In genomic region chr6:56692586-56693245, GRCh38 we compare ENCODE assay signal across 10 cellular contexts. TPM values are rescaled to one million over a fixed set of nuclear protein-coding genes. Genes with fewer than 3 reads are reported as not detected.
A peak's percentile ranks its signal among the peaks of the same experiment; 100 is the strongest.
DNase-seq lines count a peak whose midpoint lies in the region; ATAC-seq, FAIRE-seq and TF ChIP-seq lines count a peak whose summit lies in the region.
"Had no signal": no experiment of that assay in that cellular context is flagged by ENCODE, and none has a peak within 500 bp of the region (broad histone marks: within the 10 kb centered on the region; RNA-seq: fewer than 3 reads in every experiment).

No MANE protein-coding gene starts in this region.

- H3K9me2 ChIP-seq in HCT116 (ENCODE audit: insufficient read depth): no peaks in the 10 kb centered on the region

- H3K4me1 ChIP-seq in HCT116 (ENCODE audit: control insufficient read depth in 1 of 2, insufficient read depth in 2 of 2, low read length in 2 of 2) (peaks cover 38 to 52% of the 10 kb centered on the region in 2 experiments), K562 (replicated peaks in 1 of 2; ENCODE audit: control insufficient read depth in 2 of 2, insufficient read depth in 2 of 2, low read length in 2 of 2) (no peaks in the 10 kb centered on the region), kidney (ENCODE audit: control insufficient read depth in 1 of 2, insufficient read depth in 1 of 2, low read depth in 1 of 2, low read length in 2 of 2) (peaks cover 0 to 2% of the 10 kb centered on the region in 2 donors)

- CTCF ChIA-PET in HCT116 (lab: Charles Lee): interaction anchor here (1.1 kb wide), 1 partner anchor 17 kb away, joined by 3 read pairs; no protein-coding TSS in a partner anchor
- CTCF ChIA-PET in K562 (lab: Yijun Ruan, JAX; ENCODE audit: low intra/inter-chr PET ratio): no interaction called here

- H3K4me2 ChIP-seq in HCT116 (ENCODE audit: low read length): peak overlapping the region; percentile 14; the same call in 1 of the 2 replicates
- no peak overlapping the region for H3K4me2 ChIP-seq in K562 (ENCODE audit: insufficient read depth, low read length)

- TF ChIP-seq CTCF in HCT116 (IDR thresholded peaks at IDR 0.05 in 2 of 3, conservative IDR thresholded peaks at IDR 0.05 in 1 of 3; ENCODE audit: borderline replicate concordance in 1 of 3, insufficient read depth in 1 of 3, low read depth in 2 of 3, low read length in 2 of 3): no peak
- TF ChIP-seq CTCF in K562 (IDR thresholded peaks at IDR 0.05 in 2 of 3, conservative IDR thresholded peaks at IDR 0.05 in 1 of 3; ENCODE audit: insufficient read depth in 2 of 3, low read depth in 1 of 3, low read length in 3 of 3): no peak
- no peak for TF ChIP-seq CTCF in kidney (IDR thresholded peaks at IDR 0.05; ENCODE audit: borderline replicate concordance, extremely low read depth, insufficient read depth)

- no peak for DNase-seq in HCT116 (ENCODE audit: low read depth, low spot score)
- DNase-seq in K562 (ENCODE audit: extremely low read depth in 1 of 4, low spot score in 3 of 4): no peak
- no peak for DNase-seq in kidney
- peak in 2 of 49 donors; percentile 23 to 45 for DNase-seq in substantia nigra (lab: John Stamatoyannopoulos, UW)
- DNase-seq in G401 (ENCODE audit: low spot score): no peak
- DNase-seq: KG1 had no signal

- POLR2A ChIA-PET in HCT116 (lab: Charles Lee): interaction anchor here (1.1 kb wide), 1 partner anchor 21 kb away, joined by 3 read pairs; no protein-coding TSS in a partner anchor
- POLR2A ChIA-PET in K562 (lab: Yijun Ruan, JAX): interaction anchor here (1.0 kb wide), 1 partner anchor 12 kb away, joined by 4 read pairs; no protein-coding TSS in a partner anchor

- no peak overlapping the region for H2AFZ ChIP-seq in HCT116 (ENCODE audit: low read depth, low read length, poor library complexity, severe bottlenecking)
- H2AFZ ChIP-seq in K562 (ENCODE audit: low read depth, low read length): no peak overlapping the region

- H3K36me3 ChIP-seq in HCT116 (ENCODE audit: control insufficient read depth in 1 of 2, insufficient read depth in 2 of 2, low read length in 2 of 2) (0 out of 4 replicates have a peak, but pooled peaks cover 0 to 8% of the 10 kb centered on the region in 2 experiments), K562 (ENCODE audit: control insufficient read depth, insufficient read depth, low read length) (no peaks in the 10 kb centered on the region), kidney (ENCODE audit: control insufficient read depth in 1 of 2, insufficient read depth in 2 of 2, low read length in 2 of 2) (no peaks in the 10 kb centered on the region)

- intact Hi-C loops in HCT116 (cut with micrococcal nuclease) (no loop called here), K562 (cut with micrococcal nuclease) (no loop called here), kidney (cut with DNase I) (loop anchor here (10.0 kb wide), 1 partner anchor 58 kb away; no protein-coding TSS in a partner anchor)

- H3K9ac ChIP-seq in HCT116 (ENCODE audit: low read length) (no peak overlapping the region), K562 (ENCODE audit: insufficient read depth in 1 of 2, low read depth in 2 of 2, low read length in 2 of 2) (no peak overlapping the region), kidney (ENCODE audit: low read length in 2 of 2) (peak overlapping the region in 1 of 2 donors; percentile 4)

- peaks cover 5% of the 10 kb centered on the region; the same call in 1 of the 2 replicates for H3K79me2 ChIP-seq in HCT116 (ENCODE audit: insufficient read depth, low read length)
- no peaks in the 10 kb centered on the region for H3K79me2 ChIP-seq in K562 (ENCODE audit: control insufficient read depth, insufficient read depth, low read length)

- H3K9me3 ChIP-seq in HCT116 (ENCODE audit: control insufficient read depth in 1 of 2, insufficient read depth in 1 of 2, low read depth in 1 of 2, low read length in 2 of 2): no peaks in the 10 kb centered on the region
- no peaks in the 10 kb centered on the region for H3K9me3 ChIP-seq in K562 (replicated peaks; ENCODE audit: control insufficient read depth, insufficient read depth, low read depth, low read length)
- no peaks in the 10 kb centered on the region for H3K9me3 ChIP-seq in kidney (ENCODE audit: control insufficient read depth in 1 of 2, low read length in 2 of 2)

- no peak for TF ChIP-seq EP300 in K562 (IDR thresholded peaks at IDR 0.05; ENCODE audit: low read length)

- no peak overlapping the region for H3K4me3 ChIP-seq in HCT116 (replicated peaks in 1 of 2; ENCODE audit: low read depth in 1 of 2, low read length in 2 of 2)
- H3K4me3 ChIP-seq in K562: no peak overlapping the region
- peak overlapping the region; percentile 53 to 60 for H3K4me3 ChIP-seq in kidney (ENCODE audit: low read length in 2 of 2)

- TF ChIP-seq RAD21 in HCT116 (IDR thresholded peaks at IDR 0.05; ENCODE audit: low read depth) (no peak), K562 (CRISPR knock-in tag; conservative IDR thresholded peaks at IDR 0.05 in 1 of 2, IDR thresholded peaks at IDR 0.05 in 1 of 2) (no peak)

- 39% methylated on average over 5 of the region's 6 CpGs for WGBS in K562 (ENCODE audit: insufficient coverage, low coverage, missing lambda C conversion rate)

- ATAC-seq in HCT116: no peak
- ATAC-seq in K562: no peak
- ATAC-seq in HG03039 (IDR thresholded peaks at IDR 0.05; ENCODE audit: unreplicated experiment): no peak
- ATAC-seq in GM18867 (IDR thresholded peaks at IDR 0.05; ENCODE audit: unreplicated experiment): no peak
- ATAC-seq in GM18873 (IDR thresholded peaks at IDR 0.05; ENCODE audit: low FRiP score, unreplicated experiment): no peak

- RAD21 ChIA-PET in HCT116 (lab: Charles Lee; ENCODE audit: low non-redundant PET in 1 of 2, low total read pairs in 2 of 2, uncharacterized antibody in 2 of 2, unreplicated experiment in 2 of 2): no interaction called here

- H3K27ac ChIP-seq in HCT116 (ENCODE audit: low read depth, low read length): peak overlapping the region; percentile 61; the same call in 1 of the 2 replicates
- no peak overlapping the region for H3K27ac ChIP-seq in K562 (ENCODE audit: extremely low read depth, low read depth, low read length)
- peak overlapping the region; percentile 47 to 79 for H3K27ac ChIP-seq in kidney (ENCODE audit: low read depth in 2 of 2, low read length in 2 of 2)
- H3K27ac ChIP-seq in substantia nigra (ENCODE audit: low read depth, low read length, poor library complexity, severe bottlenecking): peak overlapping the region; percentile 88

- BruUV-seq in HCT116 (replicated peaks; lab: Mats Ljungman, UMichigan) (no TSS peak), K562 (replicated peaks; lab: Mats Ljungman, UMichigan) (no TSS peak)

- in situ Hi-C loops in K562 (cut with MboI) (no loop called here), G401 (cut with HindIII; ENCODE audit: low sequenced_read_pairs) (no loop called here)

- TF ChIP-seq POLR2A in HCT116 (IDR thresholded peaks at IDR 0.05; ENCODE audit: borderline replicate concordance, extremely low read depth, insufficient read depth, insufficient read length): no peak
- no peak for TF ChIP-seq POLR2A in K562 (conservative IDR thresholded peaks at IDR 0.05)

- H3K27me3 ChIP-seq in HCT116 (ENCODE audit: insufficient read depth, low read length) (no peaks in the 10 kb centered on the region), K562 (ENCODE audit: control insufficient read depth in 2 of 2, insufficient read depth in 2 of 2, low read length in 2 of 2) (no peaks in the 10 kb centered on the region)

- no peak for FAIRE-seq in K562 (lab: Jason Lieb, UNC)
- no peak for FAIRE-seq in kidney (lab: Jason Lieb, UNC)
- FAIRE-seq: endometrium had no signal

- no peaks in the 10 kb centered on the region for H4K20me1 ChIP-seq in HCT116 (ENCODE audit: insufficient read depth)
- H4K20me1 ChIP-seq in K562 (replicated peaks; ENCODE audit: control insufficient read depth, insufficient read depth, low read length): no peaks in the 10 kb centered on the region

- no peaks in the 10 kb centered on the region for H3K9me1 ChIP-seq in K562 (ENCODE audit: control insufficient read depth, insufficient read depth, low read length)

TF ChIP-seq in HCT116, 20 proteins besides CTCF, POLR2A, EP300 and RAD21:
- TF ChIP-seq ZNF274 (IDR thresholded peaks at IDR 0.05; ENCODE audit: low read depth, low read length) (no peak), SP1 (IDR thresholded peaks at IDR 0.05; ENCODE audit: low read depth) (no peak), CEBPB (IDR thresholded peaks at IDR 0.05; ENCODE audit: low read depth) (0 out of 2 replicates have a peak, but pooled peaks have one; percentile 13)
TF ChIP-seq in HCT116: peak in this region for 1.

TF ChIP-seq in K562, 482 proteins besides CTCF, POLR2A, EP300 and RAD21 (continues in another document):
- TF ChIP-seq CEBPG (CRISPR knock-in tag; IDR thresholded peaks at IDR 0.05) (no peak), CEBPG (tag; conservative IDR thresholded peaks at IDR 0.05 in 1 of 2, IDR thresholded peaks at IDR 0.05 in 1 of 2) (peak; percentile 56 to 60), TOE1 (IDR thresholded peaks at IDR 0.05; ENCODE audit: borderline replicate concordance) (no peak), TOE1 (CRISPR knock-in tag; IDR thresholded peaks at IDR 0.05; ENCODE audit: borderline replicate concordance, low read depth) (no peak), CEBPB (tag; IDR thresholded peaks at IDR 0.05) (peak; percentile 68), FOXK1 (CRISPR knock-in tag; IDR thresholded peaks at IDR 0.05; ENCODE audit: borderline replicate concordance) (no peak)

RNA-seq across cellular contexts. Expression of gene DST, which starts 50.0 kb away (rescaled TPM):
- total RNA-seq in HCT116 (2021; ENCODE audit: unreplicated experiment) (144 TPM), K562 (2014; rRNA removed) (14.6 and 16.2 TPM in 2 replicates), K562 (2014; rRNA removed; fragmentation: Illumina TruSeq; extraction: Trizol) (21.9 and 24.6 TPM in 2 replicates), K562 (2015; rRNA removed; fragmentation: Illumina TruSeq; extraction: Trizol) (15.3 and 15.6 TPM in 2 replicates), K562 (2021) (20.3 and 21.8 TPM in 2 replicates), kidney (259 TPM)
- 57.7 and 68.9 TPM in 2 replicates for polyA plus RNA-seq in HCT116 (2012)
- total RNA-seq in K562 (2011; cell fraction: chromatin; rRNA removed; ENCODE audit: low replicate concordance): 25.4 and 91.0 TPM in 2 replicates
- total RNA-seq in K562 (2011; cell fraction: nucleolus; rRNA removed): 14.0 and 27.6 TPM in 2 replicates
- total RNA-seq in K562 (2011; cell fraction: nucleoplasm; rRNA removed): 41.6 and 57.9 TPM in 2 replicates
- polyA plus RNA-seq in K562 (2011; rRNA removed) (3.5 and 6.7 TPM in 2 replicates), K562 (2014; fragmentation: Illumina TruSeq; extraction: Trizol) (11.5 and 13.3 TPM in 2 replicates), K562 (2014; fragmentation: Nextera tagmentation; extraction: Ambion mirVana) (1 to 10 TPM; 5.2 to 5.7 TPM), K562 (2014; rRNA removed) (10.5 and 10.9 TPM in 2 replicates), kidney (ENCODE audit: insufficient read depth, low read depth, low replicate concordance) (68.2 TPM)
- polyA plus RNA-seq in K562 (2011; cell fraction: cytosol; rRNA removed): 2.0 and 3.9 TPM in 2 replicates
- 11.3 and 29.1 TPM in 2 replicates for polyA plus RNA-seq in K562 (2011; cell fraction: nucleus; rRNA removed)
- 10.0 and 20.2 TPM in 2 replicates for polyA plus RNA-seq in K562 (2012)
- 25.1 and 32.6 TPM in 2 replicates for polyA minus RNA-seq in K562 (2011; rRNA and poly(A)+ RNA removed)
- polyA minus RNA-seq in K562 (2011; cell fraction: cytosol; rRNA and poly(A)+ RNA removed): 5.7 and 9.4 TPM in 2 replicates
- 38.4 and 44.3 TPM in 2 replicates for polyA minus RNA-seq in K562 (2011; cell fraction: nucleus; rRNA and poly(A)+ RNA removed)
- 23.6 and 26.8 TPM in 2 replicates for total RNA-seq in G401 (2014; rRNA removed; shearing (Covaris generic))

Comparison
In these comparisons a context has a peak if more than half of its experiments do, and no peak if none do; other contexts are left out.
1. H3K4me3 ChIP-seq: peak in kidney (2 of 2); none in HCT116 (0 of 2) and K562 (single experiment).
2. Of the 22 proteins assayed by ChIP-seq in both K562 and HCT116: peak only in K562: none; only in HCT116: none; in both: CEBPB; in neither: 21.